Comparison of ENCODE assay signal across 19 cellular contexts in genomic region chrX:47209508-47210238, GRCh38.
"Had no signal": no experiment of that assay in that cellular context is flagged by ENCODE, and none has a peak within 500 bp of the region (broad histone marks: within the 10 kb centered on the region; RNA-seq: fewer than 3 reads in every experiment).

No MANE protein-coding gene starts in this region.

- H3K9me3 Mint-ChIP-seq: activated CD8-positive, alpha-beta T cell treated with anti-CD3 and anti-CD28 coated beads for 36 hours; activated naive CD4-positive, alpha-beta T cell treated with anti-CD3 and anti-CD28 coated beads, Interleukin-2, amount 50 U/mL, for 72 hours; brain; nephron; type B pancreatic cell had no signal

- H3K27ac Mint-ChIP-seq: activated CD8-positive, alpha-beta memory T cell treated with anti-CD3 and anti-CD28 coated beads, Interleukin-2, amount 10 ng/mL, durations not matched to agents 7 days and 5 days; activated CD8-positive, alpha-beta T cell treated with anti-CD3 and anti-CD28 coated beads for 36 hours; activated naive CD4-positive, alpha-beta T cell treated with anti-CD3 and anti-CD28 coated beads, Interleukin-2, amount 50 U/mL, for 72 hours; nephron; type B pancreatic cell had no signal

- DNase-seq: activated CD4-positive, alpha-beta T cell treated with anti-CD3 and anti-CD28 coated beads for 48 hours; activated CD8-positive, alpha-beta memory T cell treated with anti-CD3 and anti-CD28 coated beads, Interleukin-2, amount 10 ng/mL, durations not matched to agents 7 days and 5 days; activated CD8-positive, alpha-beta T cell treated with anti-CD3 and anti-CD28 coated beads for 36 hours; activated gamma-delta T cell treated with Interleukin-2 at 50 U/mL for 16 hours; dermis blood vessel endothelial cell; effector memory CD4-positive, alpha-beta T cell; foreskin melanocyte; islet precursor cell; midbrain; stimulated activated CD4-positive, alpha-beta T cell treated with anti-CD3 and anti-CD28 coated beads, Interleukin-4, amount 100 ng/mL, for 24 hours; stimulated activated naive CD4-positive, alpha-beta T cell treated with Interleukin-2 at 50 U/mL for 16 hours had no signal

- H3K27ac ChIP-seq: thoracic aorta had no signal

- H3K27me3 Mint-ChIP-seq: activated CD8-positive, alpha-beta memory T cell treated with anti-CD3 and anti-CD28 coated beads, Interleukin-2, amount 10 ng/mL, durations not matched to agents 7 days and 5 days; activated CD8-positive, alpha-beta T cell treated with anti-CD3 and anti-CD28 coated beads for 36 hours; type B pancreatic cell had no signal

- H3K4me1 Mint-ChIP-seq: brain, nephron had no signal

- ATAC-seq: activated CD8-positive, alpha-beta memory T cell treated with anti-CD3 and anti-CD28 coated beads, Interleukin-2, amount 10 ng/mL, durations not matched to agents 7 days and 5 days; activated CD8-positive, alpha-beta T cell treated with anti-CD3 and anti-CD28 coated beads for 36 hours; activated naive CD4-positive, alpha-beta T cell treated with anti-CD3 and anti-CD28 coated beads, Interleukin-2, amount 50 U/mL, for 72 hours; esophagus mucosa; left lobe of liver; SK-N-SH treated with all-trans-retinoic acid at 6 μM for 48 hours had no signal

- H3K9me3 ChIP-seq: thoracic aorta had no signal

- H3K4me3 ChIP-seq: thoracic aorta had no signal

- H3K4me3 Mint-ChIP-seq: activated CD8-positive, alpha-beta memory T cell treated with anti-CD3 and anti-CD28 coated beads, Interleukin-2, amount 10 ng/mL, durations not matched to agents 7 days and 5 days; activated CD8-positive, alpha-beta T cell treated with anti-CD3 and anti-CD28 coated beads for 36 hours; brain; nephron; type B pancreatic cell had no signal
